Comparison of ENCODE assay signal across 22 cellular contexts in genomic region chr2:124261456-124261855, GRCh38.
DNase-seq lines count a peak whose midpoint lies in the region; ATAC-seq and TF ChIP-seq lines count a peak whose summit lies in the region.
"Had no signal": no experiment of that assay in that cellular context is flagged by ENCODE, and none has a peak within 500 bp of the region (broad histone marks: within the 10 kb centered on the region; RNA-seq: fewer than 3 reads in every experiment).

No MANE protein-coding gene starts in this region.

- ATAC-seq in GM23338 (no peak), HG02763 (IDR thresholded peaks at IDR 0.05; ENCODE audit: unreplicated experiment) (no peak), HG03442 (IDR thresholded peaks at IDR 0.05; ENCODE audit: unreplicated experiment) (no peak)
- ATAC-seq: A549 had no signal

- no peak overlapping the region for H3K27ac Mint-ChIP-seq in GM23338
- H3K27ac Mint-ChIP-seq: CD14-positive monocyte; CD4-positive, alpha-beta T cell; CD8-positive, alpha-beta memory T cell had no signal

- H3K4me1 Mint-ChIP-seq in GM23338: no peaks in the 10 kb centered on the region
- H3K4me1 Mint-ChIP-seq: CD14-positive monocyte; CD8-positive, alpha-beta memory T cell had no signal

- H3K27ac ChIP-seq in GM23338 (ENCODE audit: low read depth): no peak overlapping the region
- H3K27ac ChIP-seq: A549; BLaER1 treated with 17β-estradiol and CSF1 and Interleukin-3, amounts not matched to agents 10 nM and 100 nM had no signal

- no peaks in the 10 kb centered on the region for H4K20me1 ChIP-seq in GM23338 (replicated peaks; ENCODE audit: insufficient read depth)
- H4K20me1 ChIP-seq: BLaER1 treated with 17β-estradiol and CSF1 and Interleukin-3, amounts not matched to agents 10 nM and 100 nM had no signal

- H3K27me3 Mint-ChIP-seq in GM23338 (ENCODE audit: insufficient read depth, low read depth, poor library complexity): peaks cover 2% of the 10 kb centered on the region
- H3K27me3 Mint-ChIP-seq: CD4-positive, alpha-beta T cell; CD8-positive, alpha-beta memory T cell had no signal

- H3K36me3 ChIP-seq in GM23338 (ENCODE audit: insufficient read depth): no peaks in the 10 kb centered on the region
- H3K36me3 ChIP-seq: BE2C; BLaER1 treated with 17β-estradiol and CSF1 and Interleukin-3, amounts not matched to agents 10 nM and 100 nM had no signal

- no peaks in the 10 kb centered on the region for H3F3A ChIP-seq in GM23338 (replicated peaks; ENCODE audit: low read depth)

- H3K9me3 Mint-ChIP-seq in GM23338: peaks cover 5% of the 10 kb centered on the region; the same call in 2 of the 3 replicates

- H3K4me1 ChIP-seq in GM23338 (ENCODE audit: insufficient read depth): no peaks in the 10 kb centered on the region
- H3K4me1 ChIP-seq: A549; BE2C; BLaER1 treated with 17β-estradiol and CSF1 and Interleukin-3, amounts not matched to agents 10 nM and 100 nM had no signal

- H3K4me3 ChIP-seq in GM23338: no peak overlapping the region
- H3K4me3 ChIP-seq: A549; BLaER1 treated with 17β-estradiol and CSF1 and Interleukin-3, amounts not matched to agents 10 nM and 100 nM had no signal

- H3K4me3 Mint-ChIP-seq in GM23338: no peak overlapping the region
- H3K4me3 Mint-ChIP-seq: CD14-positive monocyte; CD4-positive, alpha-beta T cell had no signal

- H3K4me2 ChIP-seq in GM23338: no peak overlapping the region
- H3K4me2 ChIP-seq: A549; BLaER1 treated with 17β-estradiol and CSF1 and Interleukin-3, amounts not matched to agents 10 nM and 100 nM had no signal

- H3K79me2 ChIP-seq in GM23338 (replicated peaks; ENCODE audit: insufficient read depth): no peaks in the 10 kb centered on the region

- DNase-seq in GM23338 (ENCODE audit: low spot score): no peak
- DNase-seq in NCI-H2029 (lab: John Stamatoyannopoulos, UW): peak; percentile 27
- peak; percentile 5 for DNase-seq in cerebellar cortex (ENCODE audit: low spot score)
- DNase-seq in NCI-H1092 (lab: John Stamatoyannopoulos, UW): no peak
- no peak for DNase-seq in activated CD4-positive, alpha-beta T cell treated with anti-CD3 and anti-CD28 coated beads for 4 hours
- DNase-seq: 8988T; ACHN; AML-193; BE2C; Calu3; CD4-positive, alpha-beta T cell; CD8-positive, alpha-beta memory T cell; DMS53; DMS79 treated with DMSO at 0.1 percent for 48 hours; GOT3; H7; HCEC 1CT had no signal

- no peaks in the 10 kb centered on the region for H3K27me3 ChIP-seq in GM23338 (ENCODE audit: insufficient read depth)
- H3K27me3 ChIP-seq: BE2C; BLaER1 treated with 17β-estradiol and CSF1 and Interleukin-3, amounts not matched to agents 10 nM and 100 nM had no signal

- 0 out of 2 replicates have a peak overlapping the region, but pooled peaks have one; percentile 32 for H2AFZ ChIP-seq in GM23338

- TF ChIP-seq CTCF in GM23338 (conservative IDR thresholded peaks at IDR 0.05; ENCODE audit: low read depth in 2 of 2): no peak

- no peaks in the 10 kb centered on the region for H3K9me2 ChIP-seq in GM23338 (ENCODE audit: insufficient read depth)

- no peaks in the 10 kb centered on the region for H3K36me3 Mint-ChIP-seq in GM23338 (ENCODE audit: low read depth)
- H3K36me3 Mint-ChIP-seq: CD14-positive monocyte; CD8-positive, alpha-beta memory T cell had no signal

TF ChIP-seq in GM23338, 12 proteins besides CTCF, POLR2A, EP300 and RAD21:
- no peak for TF ChIP-seq NANOG (IDR thresholded peaks at IDR 0.05; ENCODE audit: borderline replicate concordance)
- TF ChIP-seq POLR2AphosphoS5 (IDR thresholded peaks at IDR 0.05; ENCODE audit: low read depth): no peak
- no peak for TF ChIP-seq ZNF462 (CRISPR knock-in tag; IDR thresholded peaks at IDR 0.05)
- no peak for TF ChIP-seq JUNB (IDR thresholded peaks at IDR 0.05; ENCODE audit: unreplicated experiment)
- no peak for TF ChIP-seq ZNF331 (CRISPR knock-in tag; IDR thresholded peaks at IDR 0.05; ENCODE audit: low read depth)
- no peak for TF ChIP-seq ETS1 (IDR thresholded peaks at IDR 0.05)
- no peak for TF ChIP-seq EZH2phosphoT487 (IDR thresholded peaks at IDR 0.05; ENCODE audit: unreplicated experiment)
- no peak for TF ChIP-seq ZNF114 (CRISPR knock-in tag; IDR thresholded peaks at IDR 0.05)

Comparison
In these comparisons a context has a peak if more than half of its experiments do, and no peak if none do; other contexts are left out.
1. DNase-seq: peak in NCI-H2029 (single experiment) and cerebellar cortex (single experiment); none in GM23338 (single experiment), NCI-H1092 (single experiment) and activated CD4-positive, alpha-beta T cell treated with anti-CD3 and anti-CD28 coated beads for 4 hours (0 of 2).